9 cellular contexts compared by ENCODE assay signal in the genomic region with DNA sequence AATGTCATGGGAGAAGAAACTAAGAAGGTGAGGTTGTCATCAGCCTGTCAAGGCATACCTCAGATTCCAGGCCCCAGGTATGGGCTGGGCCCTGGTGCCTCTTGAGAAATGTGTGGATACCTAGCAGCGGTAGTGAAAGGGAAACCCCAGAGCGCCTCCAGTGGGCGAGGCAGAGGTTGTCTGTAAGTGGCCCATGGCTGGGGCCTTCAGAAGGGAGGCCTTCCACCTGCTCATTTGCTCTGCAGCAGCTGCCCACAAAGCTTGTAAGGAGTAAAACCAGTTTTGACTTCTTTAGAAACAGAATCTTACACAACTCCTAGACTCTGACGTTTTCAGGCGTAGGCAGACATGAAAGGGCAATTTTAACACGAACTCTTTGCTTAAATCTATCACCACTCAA.
A peak's percentile ranks its signal among the peaks of the same experiment; 100 is the strongest.
DNase-seq lines count a peak whose midpoint lies in the region; ATAC-seq lines count a peak whose summit lies in the region.
"Had no signal": no experiment of that assay in that cellular context is flagged by ENCODE, and none has a peak within 500 bp of the region (broad histone marks: within the 10 kb centered on the region; RNA-seq: fewer than 3 reads in every experiment).

No MANE protein-coding gene starts in this region.

- ATAC-seq in HG03135 (IDR thresholded peaks at IDR 0.05; ENCODE audit: unreplicated experiment): peak; percentile 60

- DNase-seq in NCI-H146 (lab: John Stamatoyannopoulos, UW) (peak; percentile 61), NCI-H146 treated with DMSO at 0.1 percent for 48 hours (lab: John Stamatoyannopoulos, UW; ENCODE audit: unreplicated experiment) (no peak), amniotic epithelial cell (ENCODE audit: low read depth) (peak; percentile 66), putamen (ENCODE audit: low spot score) (peak; percentile 71), COR-L47 (lab: John Stamatoyannopoulos, UW) (no peak), middle frontal gyrus (ENCODE audit: extremely low spot score, low spot score) (no peak), KG1 (lab: John Stamatoyannopoulos, UW) (no peak)
- DNase-seq: activated CD4-positive, alpha-beta T cell treated with anti-CD3 and anti-CD28 coated beads, Interleukin-2, amount 50 U/mL, for 1 hour had no signal

Comparison
In these comparisons a context has a peak if more than half of its experiments do, and no peak if none do; other contexts are left out.
1. DNase-seq: peak in NCI-H146 (single experiment), amniotic epithelial cell (single experiment) and putamen (single experiment); none in NCI-H146 treated with DMSO at 0.1 percent for 48 hours (single experiment), COR-L47 (single experiment), middle frontal gyrus (single experiment) and KG1 (single experiment).